In the genomic region with DNA sequence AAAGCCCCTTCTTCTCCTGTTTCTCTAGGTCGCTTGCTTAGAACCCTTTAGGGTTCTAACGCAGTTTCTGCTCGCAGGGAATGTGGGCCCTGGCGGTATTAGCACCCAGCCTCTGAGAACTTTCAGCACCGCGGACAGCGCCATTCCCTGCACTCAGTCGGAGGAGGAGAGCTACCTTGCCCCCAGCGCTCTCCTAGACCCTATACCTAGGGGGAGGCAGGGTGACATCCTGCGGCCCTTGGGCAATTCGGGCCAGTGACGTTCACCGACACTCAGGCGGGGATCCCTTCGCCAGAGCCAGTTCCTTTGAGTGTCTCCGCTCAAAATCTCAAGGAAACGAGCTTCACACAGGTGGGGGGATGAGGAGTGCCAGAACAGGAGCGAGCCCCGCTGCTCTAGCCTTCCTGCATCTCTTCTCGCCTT, we compare ENCODE assay signal across 1 cellular context.
A peak's percentile ranks its signal among the peaks of the same experiment; 100 is the strongest.
TF ChIP-seq lines count a peak whose summit lies in the region.

No MANE protein-coding gene starts in this region.

TF ChIP-seq in HepG2, 621 proteins besides CTCF, POLR2A, EP300 and RAD21 (continued from another document and continues in another):
- TF ChIP-seq, protein P1, sequence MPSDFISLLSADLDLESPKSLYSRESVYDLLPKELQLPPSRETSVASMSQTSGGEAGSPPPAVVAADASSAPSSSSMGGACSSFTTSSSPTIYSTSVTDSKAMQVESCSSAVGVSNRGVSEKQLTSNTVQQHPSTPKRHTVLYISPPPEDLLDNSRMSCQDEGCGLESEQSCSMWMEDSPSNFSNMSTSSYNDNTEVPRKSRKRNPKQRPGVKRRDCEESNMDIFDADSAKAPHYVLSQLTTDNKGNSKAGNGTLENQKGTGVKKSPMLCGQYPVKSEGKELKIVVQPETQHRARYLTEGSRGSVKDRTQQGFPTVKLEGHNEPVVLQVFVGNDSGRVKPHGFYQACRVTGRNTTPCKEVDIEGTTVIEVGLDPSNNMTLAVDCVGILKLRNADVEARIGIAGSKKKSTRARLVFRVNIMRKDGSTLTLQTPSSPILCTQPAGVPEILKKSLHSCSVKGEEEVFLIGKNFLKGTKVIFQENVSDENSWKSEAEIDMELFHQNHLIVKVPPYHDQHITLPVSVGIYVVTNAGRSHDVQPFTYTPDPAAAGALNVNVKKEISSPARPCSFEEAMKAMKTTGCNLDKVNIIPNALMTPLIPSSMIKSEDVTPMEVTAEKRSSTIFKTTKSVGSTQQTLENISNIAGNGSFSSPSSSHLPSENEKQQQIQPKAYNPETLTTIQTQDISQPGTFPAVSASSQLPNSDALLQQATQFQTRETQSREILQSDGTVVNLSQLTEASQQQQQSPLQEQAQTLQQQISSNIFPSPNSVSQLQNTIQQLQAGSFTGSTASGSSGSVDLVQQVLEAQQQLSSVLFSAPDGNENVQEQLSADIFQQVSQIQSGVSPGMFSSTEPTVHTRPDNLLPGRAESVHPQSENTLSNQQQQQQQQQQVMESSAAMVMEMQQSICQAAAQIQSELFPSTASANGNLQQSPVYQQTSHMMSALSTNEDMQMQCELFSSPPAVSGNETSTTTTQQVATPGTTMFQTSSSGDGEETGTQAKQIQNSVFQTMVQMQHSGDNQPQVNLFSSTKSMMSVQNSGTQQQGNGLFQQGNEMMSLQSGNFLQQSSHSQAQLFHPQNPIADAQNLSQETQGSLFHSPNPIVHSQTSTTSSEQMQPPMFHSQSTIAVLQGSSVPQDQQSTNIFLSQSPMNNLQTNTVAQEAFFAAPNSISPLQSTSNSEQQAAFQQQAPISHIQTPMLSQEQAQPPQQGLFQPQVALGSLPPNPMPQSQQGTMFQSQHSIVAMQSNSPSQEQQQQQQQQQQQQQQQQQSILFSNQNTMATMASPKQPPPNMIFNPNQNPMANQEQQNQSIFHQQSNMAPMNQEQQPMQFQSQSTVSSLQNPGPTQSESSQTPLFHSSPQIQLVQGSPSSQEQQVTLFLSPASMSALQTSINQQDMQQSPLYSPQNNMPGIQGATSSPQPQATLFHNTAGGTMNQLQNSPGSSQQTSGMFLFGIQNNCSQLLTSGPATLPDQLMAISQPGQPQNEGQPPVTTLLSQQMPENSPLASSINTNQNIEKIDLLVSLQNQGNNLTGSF (CRISPR knock-in tag; IDR thresholded peaks at IDR 0.05): peak; percentile 88; the same call in 1 of the 2 replicates
- peak; percentile 77; the same call in 1 of the 2 replicates for TF ChIP-seq ZNF605 (CRISPR knock-in tag; IDR thresholded peaks at IDR 0.05)
- TF ChIP-seq, protein P2, sequence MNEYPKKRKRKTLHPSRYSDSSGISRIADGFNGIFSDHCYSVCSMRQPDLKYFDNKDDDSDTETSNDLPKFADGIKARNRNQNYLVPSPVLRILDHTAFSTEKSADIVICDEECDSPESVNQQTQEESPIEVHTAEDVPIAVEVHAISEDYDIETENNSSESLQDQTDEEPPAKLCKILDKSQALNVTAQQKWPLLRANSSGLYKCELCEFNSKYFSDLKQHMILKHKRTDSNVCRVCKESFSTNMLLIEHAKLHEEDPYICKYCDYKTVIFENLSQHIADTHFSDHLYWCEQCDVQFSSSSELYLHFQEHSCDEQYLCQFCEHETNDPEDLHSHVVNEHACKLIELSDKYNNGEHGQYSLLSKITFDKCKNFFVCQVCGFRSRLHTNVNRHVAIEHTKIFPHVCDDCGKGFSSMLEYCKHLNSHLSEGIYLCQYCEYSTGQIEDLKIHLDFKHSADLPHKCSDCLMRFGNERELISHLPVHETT (CRISPR knock-in tag; conservative IDR thresholded peaks at IDR 0.05): peak; percentile 50; the same call in 1 of the 2 replicates
- TF ChIP-seq KAT8 (CRISPR knock-in tag; IDR thresholded peaks at IDR 0.05): peak; percentile 41; the same call in 1 of the 2 replicates
- TF ChIP-seq, protein P3, sequence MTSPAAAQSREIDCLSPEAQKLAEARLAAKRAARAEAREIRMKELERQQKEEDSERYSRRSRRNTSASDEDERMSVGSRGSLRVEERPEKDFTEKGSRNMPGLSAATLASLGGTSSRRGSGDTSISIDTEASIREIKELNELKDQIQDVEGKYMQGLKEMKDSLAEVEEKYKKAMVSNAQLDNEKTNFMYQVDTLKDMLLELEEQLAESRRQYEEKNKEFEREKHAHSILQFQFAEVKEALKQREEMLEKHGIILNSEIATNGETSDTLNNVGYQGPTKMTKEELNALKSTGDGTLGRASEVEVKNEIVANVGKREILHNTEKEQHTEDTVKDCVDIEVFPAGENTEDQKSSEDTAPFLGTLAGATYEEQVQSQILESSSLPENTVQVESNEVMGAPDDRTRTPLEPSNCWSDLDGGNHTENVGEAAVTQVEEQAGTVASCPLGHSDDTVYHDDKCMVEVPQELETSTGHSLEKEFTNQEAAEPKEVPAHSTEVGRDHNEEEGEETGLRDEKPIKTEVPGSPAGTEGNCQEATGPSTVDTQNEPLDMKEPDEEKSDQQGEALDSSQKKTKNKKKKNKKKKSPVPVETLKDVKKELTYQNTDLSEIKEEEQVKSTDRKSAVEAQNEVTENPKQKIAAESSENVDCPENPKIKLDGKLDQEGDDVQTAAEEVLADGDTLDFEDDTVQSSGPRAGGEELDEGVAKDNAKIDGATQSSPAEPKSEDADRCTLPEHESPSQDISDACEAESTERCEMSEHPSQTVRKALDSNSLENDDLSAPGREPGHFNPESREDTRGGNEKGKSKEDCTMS (CRISPR knock-in tag; conservative IDR thresholded peaks at IDR 0.05): 0 out of 2 replicates have a peak, but pooled peaks have one; percentile 73
- TF ChIP-seq, protein P4, sequence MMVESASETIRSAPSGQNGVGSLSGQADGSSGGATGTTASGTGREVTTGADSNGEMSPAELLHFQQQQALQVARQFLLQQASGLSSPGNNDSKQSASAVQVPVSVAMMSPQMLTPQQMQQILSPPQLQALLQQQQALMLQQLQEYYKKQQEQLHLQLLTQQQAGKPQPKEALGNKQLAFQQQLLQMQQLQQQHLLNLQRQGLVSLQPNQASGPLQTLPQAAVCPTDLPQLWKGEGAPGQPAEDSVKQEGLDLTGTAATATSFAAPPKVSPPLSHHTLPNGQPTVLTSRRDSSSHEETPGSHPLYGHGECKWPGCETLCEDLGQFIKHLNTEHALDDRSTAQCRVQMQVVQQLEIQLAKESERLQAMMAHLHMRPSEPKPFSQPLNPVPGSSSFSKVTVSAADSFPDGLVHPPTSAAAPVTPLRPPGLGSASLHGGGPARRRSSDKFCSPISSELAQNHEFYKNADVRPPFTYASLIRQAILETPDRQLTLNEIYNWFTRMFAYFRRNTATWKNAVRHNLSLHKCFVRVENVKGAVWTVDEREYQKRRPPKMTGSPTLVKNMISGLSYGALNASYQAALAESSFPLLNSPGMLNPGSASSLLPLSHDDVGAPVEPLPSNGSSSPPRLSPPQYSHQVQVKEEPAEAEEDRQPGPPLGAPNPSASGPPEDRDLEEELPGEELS (CRISPR knock-in tag; IDR thresholded peaks at IDR 0.05): peak; percentile 29; the same call in 1 of the 2 replicates
- TF ChIP-seq ZMYM2 (CRISPR knock-in tag; IDR thresholded peaks at IDR 0.05): no peak
- TF ChIP-seq, protein P5, sequence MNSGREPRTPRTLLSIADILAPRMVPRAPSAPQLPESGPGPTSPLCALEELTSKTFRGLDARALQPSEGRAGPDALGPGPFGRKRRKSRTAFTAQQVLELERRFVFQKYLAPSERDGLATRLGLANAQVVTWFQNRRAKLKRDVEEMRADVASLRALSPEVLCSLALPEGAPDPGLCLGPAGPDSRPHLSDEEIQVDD (CRISPR knock-in tag; IDR thresholded peaks at IDR 0.05; ENCODE audit: borderline replicate concordance): no peak
- 0 out of 2 replicates have a peak, but pooled peaks have one; percentile 66 for TF ChIP-seq ZNF773 (CRISPR knock-in tag; IDR thresholded peaks at IDR 0.05; ENCODE audit: borderline replicate concordance)
- TF ChIP-seq, protein P6, sequence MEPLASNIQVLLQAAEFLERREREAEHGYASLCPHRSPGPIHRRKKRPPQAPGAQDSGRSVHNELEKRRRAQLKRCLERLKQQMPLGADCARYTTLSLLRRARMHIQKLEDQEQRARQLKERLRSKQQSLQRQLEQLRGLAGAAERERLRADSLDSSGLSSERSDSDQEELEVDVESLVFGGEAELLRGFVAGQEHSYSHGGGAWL (CRISPR knock-in tag; IDR thresholded peaks at IDR 0.05): peak; percentile 77; the same call in 1 of the 2 replicates
- TF ChIP-seq SPEN (CRISPR knock-in tag; IDR thresholded peaks at IDR 0.05; ENCODE audit: low read depth): 0 out of 2 replicates have a peak, but pooled peaks have one; percentile 54
- TF ChIP-seq TP53 (CRISPR knock-in tag; conservative IDR thresholded peaks at IDR 0.05): 0 out of 2 replicates have a peak, but pooled peaks have one; percentile 22
- 0 out of 2 replicates have a peak, but pooled peaks have one; percentile 51 for TF ChIP-seq SALL2 (CRISPR knock-in tag; IDR thresholded peaks at IDR 0.05)
- TF ChIP-seq, protein P7, sequence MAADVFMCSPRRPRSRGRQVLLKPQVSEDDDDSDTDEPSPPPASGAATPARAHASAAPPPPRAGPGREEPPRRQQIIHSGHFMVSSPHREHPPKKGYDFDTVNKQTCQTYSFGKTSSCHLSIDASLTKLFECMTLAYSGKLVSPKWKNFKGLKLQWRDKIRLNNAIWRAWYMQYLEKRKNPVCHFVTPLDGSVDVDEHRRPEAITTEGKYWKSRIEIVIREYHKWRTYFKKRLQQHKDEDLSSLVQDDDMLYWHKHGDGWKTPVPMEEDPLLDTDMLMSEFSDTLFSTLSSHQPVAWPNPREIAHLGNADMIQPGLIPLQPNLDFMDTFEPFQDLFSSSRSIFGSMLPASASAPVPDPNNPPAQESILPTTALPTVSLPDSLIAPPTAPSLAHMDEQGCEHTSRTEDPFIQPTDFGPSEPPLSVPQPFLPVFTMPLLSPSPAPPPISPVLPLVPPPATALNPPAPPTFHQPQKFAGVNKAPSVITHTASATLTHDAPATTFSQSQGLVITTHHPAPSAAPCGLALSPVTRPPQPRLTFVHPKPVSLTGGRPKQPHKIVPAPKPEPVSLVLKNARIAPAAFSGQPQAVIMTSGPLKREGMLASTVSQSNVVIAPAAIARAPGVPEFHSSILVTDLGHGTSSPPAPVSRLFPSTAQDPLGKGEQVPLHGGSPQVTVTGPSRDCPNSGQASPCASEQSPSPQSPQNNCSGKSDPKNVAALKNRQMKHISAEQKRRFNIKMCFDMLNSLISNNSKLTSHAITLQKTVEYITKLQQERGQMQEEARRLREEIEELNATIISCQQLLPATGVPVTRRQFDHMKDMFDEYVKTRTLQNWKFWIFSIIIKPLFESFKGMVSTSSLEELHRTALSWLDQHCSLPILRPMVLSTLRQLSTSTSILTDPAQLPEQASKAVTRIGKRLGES (CRISPR knock-in tag; IDR thresholded peaks at IDR 0.05; ENCODE audit: borderline replicate concordance): peak; percentile 72; the same call in 1 of the 2 replicates
- TF ChIP-seq GPN1 (CRISPR knock-in tag; IDR thresholded peaks at IDR 0.05; ENCODE audit: borderline replicate concordance): 0 out of 2 replicates have a peak, but pooled peaks have one; percentile 63
- no peak for TF ChIP-seq ARNT (IDR thresholded peaks at IDR 0.05)
- TF ChIP-seq, protein P8, sequence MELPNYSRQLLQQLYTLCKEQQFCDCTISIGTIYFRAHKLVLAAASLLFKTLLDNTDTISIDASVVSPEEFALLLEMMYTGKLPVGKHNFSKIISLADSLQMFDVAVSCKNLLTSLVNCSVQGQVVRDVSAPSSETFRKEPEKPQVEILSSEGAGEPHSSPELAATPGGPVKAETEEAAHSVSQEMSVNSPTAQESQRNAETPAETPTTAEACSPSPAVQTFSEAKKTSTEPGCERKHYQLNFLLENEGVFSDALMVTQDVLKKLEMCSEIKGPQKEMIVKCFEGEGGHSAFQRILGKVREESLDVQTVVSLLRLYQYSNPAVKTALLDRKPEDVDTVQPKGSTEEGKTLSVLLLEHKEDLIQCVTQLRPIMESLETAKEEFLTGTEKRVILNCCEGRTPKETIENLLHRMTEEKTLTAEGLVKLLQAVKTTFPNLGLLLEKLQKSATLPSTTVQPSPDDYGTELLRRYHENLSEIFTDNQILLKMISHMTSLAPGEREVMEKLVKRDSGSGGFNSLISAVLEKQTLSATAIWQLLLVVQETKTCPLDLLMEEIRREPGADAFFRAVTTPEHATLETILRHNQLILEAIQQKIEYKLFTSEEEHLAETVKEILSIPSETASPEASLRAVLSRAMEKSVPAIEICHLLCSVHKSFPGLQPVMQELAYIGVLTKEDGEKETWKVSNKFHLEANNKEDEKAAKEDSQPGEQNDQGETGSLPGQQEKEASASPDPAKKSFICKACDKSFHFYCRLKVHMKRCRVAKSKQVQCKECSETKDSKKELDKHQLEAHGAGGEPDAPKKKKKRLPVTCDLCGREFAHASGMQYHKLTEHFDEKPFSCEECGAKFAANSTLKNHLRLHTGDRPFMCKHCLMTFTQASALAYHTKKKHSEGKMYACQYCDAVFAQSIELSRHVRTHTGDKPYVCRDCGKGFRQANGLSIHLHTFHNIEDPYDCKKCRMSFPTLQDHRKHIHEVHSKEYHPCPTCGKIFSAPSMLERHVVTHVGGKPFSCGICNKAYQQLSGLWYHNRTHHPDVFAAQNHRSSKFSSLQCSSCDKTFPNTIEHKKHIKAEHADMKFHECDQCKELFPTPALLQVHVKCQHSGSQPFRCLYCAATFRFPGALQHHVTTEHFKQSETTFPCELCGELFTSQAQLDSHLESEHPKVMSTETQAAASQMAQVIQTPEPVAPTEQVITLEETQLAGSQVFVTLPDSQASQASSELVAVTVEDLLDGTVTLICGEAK (IDR thresholded peaks at IDR 0.05): no peak
- TF ChIP-seq, protein P8 (CRISPR knock-in tag; IDR thresholded peaks at IDR 0.05): peak; percentile 40; the same call in 1 of the 2 replicates
- peak; percentile 62 for TF ChIP-seq ZNF781 (CRISPR knock-in tag; IDR thresholded peaks at IDR 0.05; ENCODE audit: borderline replicate concordance, not compliant biosample characterization)
